Comparison of ENCODE assay signal across 29 cellular contexts in the genomic region with DNA sequence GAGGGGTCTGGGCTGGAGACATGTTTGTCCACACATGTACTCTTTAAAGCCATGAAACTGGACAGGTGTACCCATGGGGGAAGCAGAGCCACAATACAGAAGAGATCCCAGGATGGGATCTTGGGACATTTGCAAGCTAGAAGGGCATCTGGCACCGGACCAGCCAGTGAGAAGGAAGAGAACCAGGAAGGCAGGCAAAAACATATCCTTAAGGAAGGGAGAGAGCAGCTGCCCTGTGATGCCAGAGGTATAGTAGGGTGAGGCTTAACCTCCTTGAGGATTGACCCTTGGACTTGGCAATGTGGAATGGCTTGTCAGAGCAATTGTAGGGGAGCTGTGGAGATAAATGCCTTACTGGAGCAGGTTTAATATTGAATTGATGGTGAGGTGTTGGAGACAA. TPM values are rescaled to one million over a fixed set of nuclear protein-coding genes. Genes with fewer than 3 reads are reported as not detected.
DNase-seq lines count a peak whose midpoint lies in the region; ATAC-seq and TF ChIP-seq lines count a peak whose summit lies in the region.
"Had no signal": no experiment of that assay in that cellular context is flagged by ENCODE, and none has a peak within 500 bp of the region (broad histone marks: within the 10 kb centered on the region; RNA-seq: fewer than 3 reads in every experiment).

No MANE protein-coding gene starts in this region.

- TF ChIP-seq POLR2A in uterus (IDR thresholded peaks at IDR 0.05): no peak

- no TSS peak for BruUV-seq in Calu3 (replicated peaks; lab: Mats Ljungman, UMichigan)

- no peak overlapping the region for H3K4me3 Mint-ChIP-seq in CD4-positive, CD25-positive, alpha-beta regulatory T cell
- no peak overlapping the region for H3K4me3 Mint-ChIP-seq in Calu3 (ENCODE audit: low read depth, unreplicated experiment)
- H3K4me3 Mint-ChIP-seq in chondrocyte (ENCODE audit: unreplicated experiment): no peak overlapping the region
- no peak overlapping the region for H3K4me3 Mint-ChIP-seq in naive thymus-derived CD4-positive, alpha-beta T cell
- no peak overlapping the region for H3K4me3 Mint-ChIP-seq in activated CD8-positive, alpha-beta memory T cell treated with anti-CD3 and anti-CD28 coated beads, Interleukin-2, amount 10 ng/mL, durations not matched to agents 7 days and 5 days
- H3K4me3 Mint-ChIP-seq: activated CD4-positive, alpha-beta T cell treated with anti-CD3 and anti-CD28 coated beads for 36 hours had no signal

- no peak overlapping the region for H3K4me3 ChIP-seq in CD4-positive, CD25-positive, alpha-beta regulatory T cell (ENCODE audit: low read depth, low read length)
- no peak overlapping the region for H3K4me3 ChIP-seq in naive thymus-derived CD4-positive, alpha-beta T cell (ENCODE audit: low read length)
- no peak overlapping the region for H3K4me3 ChIP-seq in uterus
- H3K4me3 ChIP-seq: BLaER1 treated with 17β-estradiol and CSF1 and Interleukin-3, amounts not matched to agents 10 nM and 100 nM; gastroesophageal sphincter; prostate gland; sigmoid colon had no signal

- POLR2A ChIA-PET in naive thymus-derived CD4-positive, alpha-beta T cell (lab: Charles Lee): no interaction called here

- no peaks in the 10 kb centered on the region for H3K27me3 Mint-ChIP-seq in CD4-positive, CD25-positive, alpha-beta regulatory T cell
- H3K27me3 Mint-ChIP-seq in Calu3 (ENCODE audit: unreplicated experiment) (no peaks in the 10 kb centered on the region), chondrocyte (ENCODE audit: low read depth) (no peaks in the 10 kb centered on the region)
- H3K27me3 Mint-ChIP-seq in naive thymus-derived CD4-positive, alpha-beta T cell: no peaks in the 10 kb centered on the region
- no peaks in the 10 kb centered on the region for H3K27me3 Mint-ChIP-seq in activated CD8-positive, alpha-beta memory T cell treated with anti-CD3 and anti-CD28 coated beads, Interleukin-2, amount 10 ng/mL, durations not matched to agents 7 days and 5 days
- H3K27me3 Mint-ChIP-seq: activated CD4-positive, alpha-beta T cell treated with anti-CD3 and anti-CD28 coated beads for 36 hours had no signal

- peak overlapping the region; percentile 13 to 69 (median 58) for H3K27ac Mint-ChIP-seq in CD4-positive, CD25-positive, alpha-beta regulatory T cell
- H3K27ac Mint-ChIP-seq in Calu3 (ENCODE audit: unreplicated experiment): peak overlapping the region; percentile 31
- H3K27ac Mint-ChIP-seq in chondrocyte (ENCODE audit: unreplicated experiment): peak overlapping the region; percentile 1
- peak overlapping the region in 5 of 9 donors; percentile 13 to 72 (median 41) for H3K27ac Mint-ChIP-seq in naive thymus-derived CD4-positive, alpha-beta T cell
- no peak overlapping the region for H3K27ac Mint-ChIP-seq in activated CD8-positive, alpha-beta memory T cell treated with anti-CD3 and anti-CD28 coated beads, Interleukin-2, amount 10 ng/mL, durations not matched to agents 7 days and 5 days
- H3K27ac Mint-ChIP-seq: activated CD4-positive, alpha-beta T cell treated with anti-CD3 and anti-CD28 coated beads for 36 hours had no signal

- intact Hi-C loops in Calu3 (cut with micrococcal nuclease; ENCODE audit: unreplicated experiment): no loop called here
- intact Hi-C loops in naive thymus-derived CD4-positive, alpha-beta T cell (cut with micrococcal nuclease): no loop called here
- intact Hi-C loops in uterus (cut with DNase I; ENCODE audit: low total_unique reads): no loop called here

- no peaks in the 10 kb centered on the region for H3K27me3 ChIP-seq in CD4-positive, CD25-positive, alpha-beta regulatory T cell (ENCODE audit: control insufficient read depth, insufficient read depth, low read length)
- no peaks in the 10 kb centered on the region for H3K27me3 ChIP-seq in naive thymus-derived CD4-positive, alpha-beta T cell (ENCODE audit: control insufficient read depth in 2 of 2, insufficient read depth in 2 of 2, low read length in 2 of 2)
- H3K27me3 ChIP-seq in uterus: no peaks in the 10 kb centered on the region
- H3K27me3 ChIP-seq: BLaER1 treated with 17β-estradiol and CSF1 and Interleukin-3, amounts not matched to agents 10 nM and 100 nM; gastroesophageal sphincter; neutrophil; sigmoid colon had no signal

- H3K4me1 ChIP-seq in CD4-positive, CD25-positive, alpha-beta regulatory T cell (ENCODE audit: control insufficient read depth, insufficient read depth, low read length, poor library complexity, severe bottlenecking): no peaks in the 10 kb centered on the region
- H3K4me1 ChIP-seq in naive thymus-derived CD4-positive, alpha-beta T cell (ENCODE audit: control insufficient read depth in 2 of 2, insufficient read depth in 2 of 2, low read length in 2 of 2): no peaks in the 10 kb centered on the region
- no peaks in the 10 kb centered on the region for H3K4me1 ChIP-seq in uterus
- H3K4me1 ChIP-seq: gastroesophageal sphincter, prostate gland, sigmoid colon had no signal

- peaks cover 44% of the 10 kb centered on the region for H3K36me3 ChIP-seq in CD4-positive, CD25-positive, alpha-beta regulatory T cell (ENCODE audit: control insufficient read depth, insufficient read depth, low read length)
- H3K36me3 ChIP-seq in naive thymus-derived CD4-positive, alpha-beta T cell (ENCODE audit: control insufficient read depth in 2 of 3, insufficient read depth in 3 of 3, low read length in 3 of 3): peaks cover 0 to 45% (median 7%) of the 10 kb centered on the region in 3 experiments
- H3K36me3 ChIP-seq in uterus: no peaks in the 10 kb centered on the region
- H3K36me3 ChIP-seq: prostate gland had no signal

- peaks cover 0 to 9% (median 5%) of the 10 kb centered on the region in 4 donors for H3K4me1 Mint-ChIP-seq in CD4-positive, CD25-positive, alpha-beta regulatory T cell
- peaks cover 14% of the 10 kb centered on the region for H3K4me1 Mint-ChIP-seq in Calu3 (ENCODE audit: low read depth, unreplicated experiment)
- peaks cover 7% of the 10 kb centered on the region for H3K4me1 Mint-ChIP-seq in chondrocyte (ENCODE audit: low read depth)
- peaks cover 0 to 17% (median 7%) of the 10 kb centered on the region in 7 donors for H3K4me1 Mint-ChIP-seq in naive thymus-derived CD4-positive, alpha-beta T cell
- no peaks in the 10 kb centered on the region for H3K4me1 Mint-ChIP-seq in activated CD8-positive, alpha-beta memory T cell treated with anti-CD3 and anti-CD28 coated beads, Interleukin-2, amount 10 ng/mL, durations not matched to agents 7 days and 5 days
- H3K4me1 Mint-ChIP-seq: activated CD4-positive, alpha-beta T cell treated with anti-CD3 and anti-CD28 coated beads for 36 hours had no signal

- no peaks in the 10 kb centered on the region for H3K9me3 ChIP-seq in CD4-positive, CD25-positive, alpha-beta regulatory T cell (ENCODE audit: control insufficient read depth in 2 of 2, low read length in 2 of 2)
- no peaks in the 10 kb centered on the region for H3K9me3 ChIP-seq in naive thymus-derived CD4-positive, alpha-beta T cell (ENCODE audit: control insufficient read depth in 2 of 3, low read length in 3 of 3)
- no peaks in the 10 kb centered on the region for H3K9me3 ChIP-seq in uterus
- H3K9me3 ChIP-seq: BLaER1 treated with 17β-estradiol and CSF1 and Interleukin-3, amounts not matched to agents 10 nM and 100 nM; gastroesophageal sphincter; neutrophil; prostate gland; sigmoid colon had no signal

- no peak for ATAC-seq in CD4-positive, CD25-positive, alpha-beta regulatory T cell (ENCODE audit: low read depth in 2 of 2)
- ATAC-seq in naive thymus-derived CD4-positive, alpha-beta T cell: no peak
- no peak for ATAC-seq in activated CD8-positive, alpha-beta memory T cell treated with anti-CD3 and anti-CD28 coated beads, Interleukin-2, amount 10 ng/mL, durations not matched to agents 7 days and 5 days
- ATAC-seq: activated CD4-positive, alpha-beta T cell treated with anti-CD3 and anti-CD28 coated beads for 36 hours; gastroesophageal sphincter had no signal

- no peak overlapping the region for H3K27ac ChIP-seq in CD4-positive, CD25-positive, alpha-beta regulatory T cell (ENCODE audit: insufficient read depth, low read length, poor library complexity, severe bottlenecking)
- H3K27ac ChIP-seq in naive thymus-derived CD4-positive, alpha-beta T cell (ENCODE audit: low read depth, low read length): no peak overlapping the region
- no peak overlapping the region for H3K27ac ChIP-seq in uterus
- H3K27ac ChIP-seq: BLaER1 treated with 17β-estradiol and CSF1 and Interleukin-3, amounts not matched to agents 10 nM and 100 nM; gastroesophageal sphincter; neutrophil; prostate gland; sigmoid colon; VCaP had no signal

- H3K9me3 Mint-ChIP-seq in CD4-positive, CD25-positive, alpha-beta regulatory T cell: no peaks in the 10 kb centered on the region
- H3K9me3 Mint-ChIP-seq in Calu3 (ENCODE audit: low read depth, unreplicated experiment) (no peaks in the 10 kb centered on the region), chondrocyte (ENCODE audit: low read depth) (peaks cover 3% of the 10 kb centered on the region)
- H3K9me3 Mint-ChIP-seq in naive thymus-derived CD4-positive, alpha-beta T cell: no peaks in the 10 kb centered on the region
- H3K9me3 Mint-ChIP-seq in activated CD8-positive, alpha-beta memory T cell treated with anti-CD3 and anti-CD28 coated beads, Interleukin-2, amount 10 ng/mL, durations not matched to agents 7 days and 5 days (ENCODE audit: low read depth): no peaks in the 10 kb centered on the region

- CTCF ChIA-PET in Calu3 (lab: Charles Lee): interaction anchor here (0.6 kb wide), 1 partner anchor 24 kb away, joined by 3 read pairs; no protein-coding TSS in a partner anchor
- CTCF ChIA-PET in naive thymus-derived CD4-positive, alpha-beta T cell (lab: Charles Lee): no interaction called here
- CTCF ChIA-PET in activated CD8-positive, alpha-beta memory T cell treated with anti-CD3 and anti-CD28 coated beads, Interleukin-2, amount 10 ng/mL, durations not matched to agents 7 days and 5 days (lab: Charles Lee): no interaction called here

- TF ChIP-seq CTCF in Calu3 (IDR thresholded peaks at IDR 0.05; ENCODE audit: unreplicated experiment) (no peak), chondrocyte (IDR thresholded peaks at IDR 0.05) (no peak), uterus (IDR thresholded peaks at IDR 0.05) (no peak)

- DNase-seq in CD4-positive, CD25-positive, alpha-beta regulatory T cell: no peak
- no peak for DNase-seq in Calu3
- DNase-seq in chondrocyte (ENCODE audit: low spot score): no peak
- no peak for DNase-seq in naive thymus-derived CD4-positive, alpha-beta T cell
- no peak for DNase-seq in pons (ENCODE audit: low spot score)
- DNase-seq in CD1c-positive myeloid dendritic cell (ENCODE audit: extremely low spot score): no peak
- DNase-seq in uterus: no peak
- DNase-seq in activated CD8-positive, alpha-beta memory T cell treated with anti-CD3 and anti-CD28 coated beads, Interleukin-2, amount 10 ng/mL, durations not matched to agents 7 days and 5 days: no peak
- DNase-seq: activated CD4-positive, alpha-beta T cell treated with anti-CD3 and anti-CD28 coated beads for 36 hours; activated gamma-delta T cell treated with Interleukin-2 at 50 U/mL for 16 hours; activated T-cell treated with anti-CD3 and anti-CD28 coated beads for 4 hours; DND-41; effector CD4-positive, alpha-beta T cell; GF-D8; hippocampal formation; Kasumi-1; MV-4-11; NCI-H1436 treated with DMSO at 0.1 percent for 48 hours; NCI-H2107; NCI-H345; NCI-H69; SHP77; sigmoid colon; stimulated activated naive CD4-positive, alpha-beta T cell treated with Interleukin-2 at 50 U/mL for 16 hours had no signal

- H3K36me3 Mint-ChIP-seq in CD4-positive, CD25-positive, alpha-beta regulatory T cell: peaks cover 33% of the 10 kb centered on the region
- peaks cover 7% of the 10 kb centered on the region for H3K36me3 Mint-ChIP-seq in Calu3 (ENCODE audit: insufficient read depth, unreplicated experiment)
- H3K36me3 Mint-ChIP-seq in chondrocyte (ENCODE audit: low read depth): peaks cover 14% of the 10 kb centered on the region
- peaks cover 16 to 45% (median 21%) of the 10 kb centered on the region in 5 donors for H3K36me3 Mint-ChIP-seq in naive thymus-derived CD4-positive, alpha-beta T cell
- peaks cover 43% of the 10 kb centered on the region for H3K36me3 Mint-ChIP-seq in activated CD8-positive, alpha-beta memory T cell treated with anti-CD3 and anti-CD28 coated beads, Interleukin-2, amount 10 ng/mL, durations not matched to agents 7 days and 5 days

RNA-seq across cellular contexts. Expression of a gene that starts 17.9 kb away (rescaled TPM):
- total RNA-seq in CD4-positive, CD25-positive, alpha-beta regulatory T cell: 4.3 TPM
- polyA plus RNA-seq in CD4-positive, CD25-positive, alpha-beta regulatory T cell: 1 to 10 TPM; 2.1 to 5.2 (median 3.7) TPM
- total RNA-seq in Calu3 (2022) (32.0 and 33.7 TPM in 2 replicates), chondrocyte (8.3 to 13.1 TPM (median 9.2 TPM) in 3 replicates), uterus (10 to 100 TPM in 2 of 4 donors, 1 to 10 TPM in 2; 7.4 to 41.5 (median 12.2) TPM)
- 10 to 100 TPM in 1 of 5 experiments, 1 to 10 TPM in 4; 2.4 to 25.0 (median 6.8) TPM for total RNA-seq in naive thymus-derived CD4-positive, alpha-beta T cell
- polyA plus RNA-seq in naive thymus-derived CD4-positive, alpha-beta T cell: 1 to 10 TPM; 6.4 to 7.2 TPM
- total RNA-seq in activated CD8-positive, alpha-beta memory T cell treated with anti-CD3 and anti-CD28 coated beads, Interleukin-2, amount 10 ng/mL, durations not matched to agents 7 days and 5 days: 10 to 100 TPM; 33.4 to 40.3 TPM

RNA-seq across cellular contexts. Expression of a gene that starts 22.7 kb away (rescaled TPM):
- total RNA-seq in CD4-positive, CD25-positive, alpha-beta regulatory T cell: 22.6 TPM
- polyA plus RNA-seq in CD4-positive, CD25-positive, alpha-beta regulatory T cell: 10 to 100 TPM; 16.0 to 26.7 (median 20.9) TPM
- total RNA-seq in Calu3 (2022) (21.3 and 22.9 TPM in 2 replicates), chondrocyte (6.8 to 10.2 TPM (median 7.0 TPM) in 3 replicates), uterus (10 to 100 TPM; 10.4 to 19.4 (median 13.8) TPM)
- 10 to 100 TPM; 14.1 to 23.8 (median 17.6) TPM for total RNA-seq in naive thymus-derived CD4-positive, alpha-beta T cell
- 10 to 100 TPM; 14.9 to 18.2 TPM for polyA plus RNA-seq in naive thymus-derived CD4-positive, alpha-beta T cell
- 10 to 100 TPM; 26.4 to 35.0 TPM for total RNA-seq in activated CD8-positive, alpha-beta memory T cell treated with anti-CD3 and anti-CD28 coated beads, Interleukin-2, amount 10 ng/mL, durations not matched to agents 7 days and 5 days

RNA-seq across cellular contexts. Expression of a gene that starts 22.7 kb away (rescaled TPM):
- total RNA-seq in CD4-positive, CD25-positive, alpha-beta regulatory T cell: 28.9 TPM
- 10 to 100 TPM in 1 of 4 donors, 1 to 10 TPM in 3; 8.4 to 11.7 (median 9.8) TPM for polyA plus RNA-seq in CD4-positive, CD25-positive, alpha-beta regulatory T cell
- total RNA-seq in Calu3 (2022): 21.9 and 23.6 TPM in 2 replicates
- total RNA-seq in chondrocyte: 11.3 to 13.4 TPM (median 12.3 TPM) in 3 replicates
- 10 to 100 TPM; 16.2 to 31.4 (median 21.9) TPM for total RNA-seq in naive thymus-derived CD4-positive, alpha-beta T cell
- polyA plus RNA-seq in naive thymus-derived CD4-positive, alpha-beta T cell: 1 to 10 TPM; 7.6 to 8.3 TPM
- total RNA-seq in uterus: 10 to 100 TPM in 2 of 4 donors, 1 to 10 TPM in 2; 3.2 to 23.2 (median 8.6) TPM
- total RNA-seq in activated CD8-positive, alpha-beta memory T cell treated with anti-CD3 and anti-CD28 coated beads, Interleukin-2, amount 10 ng/mL, durations not matched to agents 7 days and 5 days: 10 to 100 TPM; 20.1 to 21.0 TPM

RNA-seq across cellular contexts. Expression of a gene that starts 22.9 kb away (rescaled TPM):
- 1.7 TPM for total RNA-seq in CD4-positive, CD25-positive, alpha-beta regulatory T cell
- polyA plus RNA-seq in CD4-positive, CD25-positive, alpha-beta regulatory T cell: 1 to 10 TPM in 2 of 4 donors, under 1 TPM in 2; 0.32 to 2.1 (median 1.2) TPM
- total RNA-seq in Calu3 (2022): 2.3 and 2.4 TPM in 2 replicates
- 0.32 to 1.9 TPM (median 0.69 TPM) in 3 replicates for total RNA-seq in chondrocyte
- 1 to 10 TPM; 1.0 to 8.4 (median 4.9) TPM for total RNA-seq in naive thymus-derived CD4-positive, alpha-beta T cell
- 1 to 10 TPM; 3.0 to 5.3 TPM for polyA plus RNA-seq in naive thymus-derived CD4-positive, alpha-beta T cell
- 1 to 10 TPM in 3 of 4 donors, not detected in 1; 2.6 to 9.1 (median 3.8) TPM for total RNA-seq in uterus
- under 1 TPM; 0.50 to 0.94 TPM for total RNA-seq in activated CD8-positive, alpha-beta memory T cell treated with anti-CD3 and anti-CD28 coated beads, Interleukin-2, amount 10 ng/mL, durations not matched to agents 7 days and 5 days
